1 cellular context compared by ENCODE assay signal in the genomic region with DNA sequence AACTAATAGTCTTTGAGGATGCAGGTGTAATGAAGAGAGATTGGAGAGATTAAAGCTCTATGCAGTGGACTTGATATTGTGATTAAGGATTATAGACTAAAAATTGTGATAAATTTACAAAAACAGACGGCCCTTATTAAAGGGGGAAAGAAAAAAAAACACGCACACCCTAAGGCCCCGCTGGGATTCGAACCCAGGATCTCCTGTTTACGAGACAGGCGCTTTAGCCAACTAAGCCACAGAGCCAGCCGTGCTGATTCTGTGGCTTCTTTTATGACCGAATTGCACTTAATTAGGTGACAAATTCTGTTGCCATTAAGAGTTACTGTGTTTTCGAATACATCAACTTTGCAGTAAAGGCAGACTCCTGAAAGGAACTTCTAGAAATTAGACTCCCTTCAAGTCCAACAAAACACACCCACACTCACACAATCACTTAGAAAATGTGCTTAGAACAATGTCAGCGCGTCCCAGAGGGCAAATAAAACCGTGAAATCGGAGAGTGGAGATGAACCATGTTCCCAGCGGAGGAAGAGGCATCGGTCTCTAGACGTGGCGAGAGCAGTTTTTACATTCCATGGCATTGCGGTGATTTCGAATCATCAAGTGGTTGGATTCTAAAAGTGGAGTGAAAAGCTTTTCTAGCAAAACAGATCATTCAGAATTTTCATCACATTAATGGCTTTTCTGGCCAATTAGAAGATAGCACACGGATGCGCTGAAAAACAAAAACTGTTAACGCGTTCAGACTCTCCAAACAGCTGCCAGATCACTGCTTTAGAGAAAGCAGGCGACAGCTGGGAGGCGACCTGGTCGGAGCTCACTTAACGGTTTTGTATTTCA.
TF ChIP-seq lines count a peak whose summit lies in the region.

No MANE protein-coding gene starts in this region.

TF ChIP-seq in K562, 482 proteins besides CTCF, POLR2A, EP300 and RAD21 (continued from another document and continues in another):
- TF ChIP-seq, protein P1, sequence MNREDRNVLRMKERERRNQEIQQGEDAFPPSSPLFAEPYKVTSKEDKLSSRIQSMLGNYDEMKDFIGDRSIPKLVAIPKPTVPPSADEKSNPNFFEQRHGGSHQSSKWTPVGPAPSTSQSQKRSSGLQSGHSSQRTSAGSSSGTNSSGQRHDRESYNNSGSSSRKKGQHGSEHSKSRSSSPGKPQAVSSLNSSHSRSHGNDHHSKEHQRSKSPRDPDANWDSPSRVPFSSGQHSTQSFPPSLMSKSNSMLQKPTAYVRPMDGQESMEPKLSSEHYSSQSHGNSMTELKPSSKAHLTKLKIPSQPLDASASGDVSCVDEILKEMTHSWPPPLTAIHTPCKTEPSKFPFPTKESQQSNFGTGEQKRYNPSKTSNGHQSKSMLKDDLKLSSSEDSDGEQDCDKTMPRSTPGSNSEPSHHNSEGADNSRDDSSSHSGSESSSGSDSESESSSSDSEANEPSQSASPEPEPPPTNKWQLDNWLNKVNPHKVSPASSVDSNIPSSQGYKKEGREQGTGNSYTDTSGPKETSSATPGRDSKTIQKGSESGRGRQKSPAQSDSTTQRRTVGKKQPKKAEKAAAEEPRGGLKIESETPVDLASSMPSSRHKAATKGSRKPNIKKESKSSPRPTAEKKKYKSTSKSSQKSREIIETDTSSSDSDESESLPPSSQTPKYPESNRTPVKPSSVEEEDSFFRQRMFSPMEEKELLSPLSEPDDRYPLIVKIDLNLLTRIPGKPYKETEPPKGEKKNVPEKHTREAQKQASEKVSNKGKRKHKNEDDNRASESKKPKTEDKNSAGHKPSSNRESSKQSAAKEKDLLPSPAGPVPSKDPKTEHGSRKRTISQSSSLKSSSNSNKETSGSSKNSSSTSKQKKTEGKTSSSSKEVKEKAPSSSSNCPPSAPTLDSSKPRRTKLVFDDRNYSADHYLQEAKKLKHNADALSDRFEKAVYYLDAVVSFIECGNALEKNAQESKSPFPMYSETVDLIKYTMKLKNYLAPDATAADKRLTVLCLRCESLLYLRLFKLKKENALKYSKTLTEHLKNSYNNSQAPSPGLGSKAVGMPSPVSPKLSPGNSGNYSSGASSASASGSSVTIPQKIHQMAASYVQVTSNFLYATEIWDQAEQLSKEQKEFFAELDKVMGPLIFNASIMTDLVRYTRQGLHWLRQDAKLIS (CRISPR knock-in tag; IDR thresholded peaks at IDR 0.05), result no peak
- TF ChIP-seq RBFOX2 (IDR thresholded peaks at IDR 0.05; ENCODE audit: low read depth, low read length) (0 out of 2 replicates have a peak, but pooled peaks have one; percentile 21), ZNF41 (CRISPR knock-in tag; conservative IDR thresholded peaks at IDR 0.05) (no peak), ZFPM2 (CRISPR knock-in tag; IDR thresholded peaks at IDR 0.05) (no peak), HNRNPLL (IDR thresholded peaks at IDR 0.05; ENCODE audit: low read depth, low read length, poor library complexity, severe bottlenecking) (no peak), ILF3 (IDR thresholded peaks at IDR 0.05; ENCODE audit: borderline replicate concordance) (no peak), RBM25 (IDR thresholded peaks at IDR 0.05; ENCODE audit: low read depth, low read length, severe bottlenecking) (no peak), PML (IDR thresholded peaks at IDR 0.05; ENCODE audit: low read length) (0 out of 2 replicates have a peak, but pooled peaks have one; percentile 29), ZNF121 (CRISPR knock-in tag; conservative IDR thresholded peaks at IDR 0.05) (no peak), TBP (optimal IDR thresholded peaks at IDR 0.05; ENCODE audit: low read depth, low read length) (peak; percentile 100), ZBTB5 (IDR thresholded peaks at IDR 0.05) (no peak), NBN (IDR thresholded peaks at IDR 0.05; ENCODE audit: low read depth) (0 out of 2 replicates have a peak, but pooled peaks have one; percentile 38), COPS2 (conservative IDR thresholded peaks at IDR 0.05) (no peak), POLR3A (IDR thresholded peaks at IDR 0.05; ENCODE audit: borderline replicate concordance, extremely low read depth, insufficient read depth, insufficient read length) (peak; percentile 89), ZNF592 (IDR thresholded peaks at IDR 0.05) (peak; percentile 54; the same call in 1 of the 2 replicates), ZC3H4 (CRISPR knock-in tag; IDR thresholded peaks at IDR 0.05; ENCODE audit: borderline replicate concordance) (no peak), HMG20A (CRISPR knock-in tag; conservative IDR thresholded peaks at IDR 0.05) (no peak), ZNF76 (CRISPR knock-in tag; IDR thresholded peaks at IDR 0.05; ENCODE audit: borderline replicate concordance) (no peak), TRIM28 (IDR thresholded peaks at IDR 0.05) (no peak)
- TF ChIP-seq, protein P2, sequence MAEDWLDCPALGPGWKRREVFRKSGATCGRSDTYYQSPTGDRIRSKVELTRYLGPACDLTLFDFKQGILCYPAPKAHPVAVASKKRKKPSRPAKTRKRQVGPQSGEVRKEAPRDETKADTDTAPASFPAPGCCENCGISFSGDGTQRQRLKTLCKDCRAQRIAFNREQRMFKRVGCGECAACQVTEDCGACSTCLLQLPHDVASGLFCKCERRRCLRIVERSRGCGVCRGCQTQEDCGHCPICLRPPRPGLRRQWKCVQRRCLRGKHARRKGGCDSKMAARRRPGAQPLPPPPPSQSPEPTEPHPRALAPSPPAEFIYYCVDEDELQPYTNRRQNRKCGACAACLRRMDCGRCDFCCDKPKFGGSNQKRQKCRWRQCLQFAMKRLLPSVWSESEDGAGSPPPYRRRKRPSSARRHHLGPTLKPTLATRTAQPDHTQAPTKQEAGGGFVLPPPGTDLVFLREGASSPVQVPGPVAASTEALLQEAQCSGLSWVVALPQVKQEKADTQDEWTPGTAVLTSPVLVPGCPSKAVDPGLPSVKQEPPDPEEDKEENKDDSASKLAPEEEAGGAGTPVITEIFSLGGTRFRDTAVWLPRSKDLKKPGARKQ (CRISPR knock-in tag; IDR thresholded peaks at IDR 0.05), result no peak
- TF ChIP-seq, protein P3, sequence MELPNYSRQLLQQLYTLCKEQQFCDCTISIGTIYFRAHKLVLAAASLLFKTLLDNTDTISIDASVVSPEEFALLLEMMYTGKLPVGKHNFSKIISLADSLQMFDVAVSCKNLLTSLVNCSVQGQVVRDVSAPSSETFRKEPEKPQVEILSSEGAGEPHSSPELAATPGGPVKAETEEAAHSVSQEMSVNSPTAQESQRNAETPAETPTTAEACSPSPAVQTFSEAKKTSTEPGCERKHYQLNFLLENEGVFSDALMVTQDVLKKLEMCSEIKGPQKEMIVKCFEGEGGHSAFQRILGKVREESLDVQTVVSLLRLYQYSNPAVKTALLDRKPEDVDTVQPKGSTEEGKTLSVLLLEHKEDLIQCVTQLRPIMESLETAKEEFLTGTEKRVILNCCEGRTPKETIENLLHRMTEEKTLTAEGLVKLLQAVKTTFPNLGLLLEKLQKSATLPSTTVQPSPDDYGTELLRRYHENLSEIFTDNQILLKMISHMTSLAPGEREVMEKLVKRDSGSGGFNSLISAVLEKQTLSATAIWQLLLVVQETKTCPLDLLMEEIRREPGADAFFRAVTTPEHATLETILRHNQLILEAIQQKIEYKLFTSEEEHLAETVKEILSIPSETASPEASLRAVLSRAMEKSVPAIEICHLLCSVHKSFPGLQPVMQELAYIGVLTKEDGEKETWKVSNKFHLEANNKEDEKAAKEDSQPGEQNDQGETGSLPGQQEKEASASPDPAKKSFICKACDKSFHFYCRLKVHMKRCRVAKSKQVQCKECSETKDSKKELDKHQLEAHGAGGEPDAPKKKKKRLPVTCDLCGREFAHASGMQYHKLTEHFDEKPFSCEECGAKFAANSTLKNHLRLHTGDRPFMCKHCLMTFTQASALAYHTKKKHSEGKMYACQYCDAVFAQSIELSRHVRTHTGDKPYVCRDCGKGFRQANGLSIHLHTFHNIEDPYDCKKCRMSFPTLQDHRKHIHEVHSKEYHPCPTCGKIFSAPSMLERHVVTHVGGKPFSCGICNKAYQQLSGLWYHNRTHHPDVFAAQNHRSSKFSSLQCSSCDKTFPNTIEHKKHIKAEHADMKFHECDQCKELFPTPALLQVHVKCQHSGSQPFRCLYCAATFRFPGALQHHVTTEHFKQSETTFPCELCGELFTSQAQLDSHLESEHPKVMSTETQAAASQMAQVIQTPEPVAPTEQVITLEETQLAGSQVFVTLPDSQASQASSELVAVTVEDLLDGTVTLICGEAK (IDR thresholded peaks at IDR 0.05), result peak; percentile 82
- TF ChIP-seq, protein P3 (CRISPR knock-in tag; IDR thresholded peaks at IDR 0.05), result no peak
- TF ChIP-seq, protein P4, sequence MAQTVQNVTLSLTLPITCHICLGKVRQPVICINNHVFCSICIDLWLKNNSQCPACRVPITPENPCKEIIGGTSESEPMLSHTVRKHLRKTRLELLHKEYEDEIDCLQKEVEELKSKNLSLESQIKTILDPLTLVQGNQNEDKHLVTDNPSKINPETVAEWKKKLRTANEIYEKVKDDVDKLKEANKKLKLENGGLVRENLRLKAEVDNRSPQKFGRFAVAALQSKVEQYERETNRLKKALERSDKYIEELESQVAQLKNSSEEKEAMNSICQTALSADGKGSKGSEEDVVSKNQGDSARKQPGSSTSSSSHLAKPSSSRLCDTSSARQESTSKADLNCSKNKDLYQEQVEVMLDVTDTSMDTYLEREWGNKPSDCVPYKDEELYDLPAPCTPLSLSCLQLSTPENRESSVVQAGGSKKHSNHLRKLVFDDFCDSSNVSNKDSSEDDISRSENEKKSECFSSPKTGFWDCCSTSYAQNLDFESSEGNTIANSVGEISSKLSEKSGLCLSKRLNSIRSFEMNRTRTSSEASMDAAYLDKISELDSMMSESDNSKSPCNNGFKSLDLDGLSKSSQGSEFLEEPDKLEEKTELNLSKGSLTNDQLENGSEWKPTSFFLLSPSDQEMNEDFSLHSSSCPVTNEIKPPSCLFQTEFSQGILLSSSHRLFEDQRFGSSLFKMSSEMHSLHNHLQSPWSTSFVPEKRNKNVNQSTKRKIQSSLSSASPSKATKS (CRISPR knock-in tag; IDR thresholded peaks at IDR 0.05), result no peak
